Comparison of ENCODE assay signal across 9 cellular contexts in the genomic region with DNA sequence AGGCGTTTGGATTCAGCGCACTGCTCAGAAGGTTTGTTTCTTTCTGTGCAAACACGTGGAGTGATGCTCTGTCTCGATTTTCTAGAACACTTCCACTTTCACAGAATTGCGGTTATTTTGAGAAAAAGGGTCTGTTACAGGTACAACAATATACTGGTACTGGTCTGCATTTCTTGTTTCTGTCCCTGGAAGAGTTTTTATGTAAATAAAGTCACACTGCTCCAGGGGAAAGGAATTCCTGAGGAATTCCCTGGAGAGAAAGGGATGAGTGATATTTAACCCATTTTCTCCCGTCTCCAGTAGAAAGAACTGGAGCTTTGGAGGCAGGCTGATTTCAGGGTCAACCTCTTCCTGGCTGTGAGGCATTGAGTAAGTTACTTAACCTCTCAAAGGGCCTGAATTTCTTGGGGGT. TPM values are rescaled to one million over a fixed set of nuclear protein-coding genes. Genes with fewer than 3 reads are reported as not detected.
DNase-seq lines count a peak whose midpoint lies in the region; ATAC-seq and TF ChIP-seq lines count a peak whose summit lies in the region.
"Had no signal": no experiment of that assay in that cellular context is flagged by ENCODE, and none has a peak within 500 bp of the region (broad histone marks: within the 10 kb centered on the region; RNA-seq: fewer than 3 reads in every experiment).

No MANE protein-coding gene starts in this region.

- peaks cover 22% of the 10 kb centered on the region for H3K4me1 ChIP-seq in CD4-positive, CD25-positive, alpha-beta regulatory T cell (ENCODE audit: control insufficient read depth, insufficient read depth, low read length, poor library complexity, severe bottlenecking)
- H3K4me1 ChIP-seq in gastrocnemius medialis: peaks cover 5 to 7% of the 10 kb centered on the region in 2 donors
- H3K4me1 ChIP-seq: body of pancreas had no signal

- H3K27ac ChIP-seq in CD4-positive, CD25-positive, alpha-beta regulatory T cell (ENCODE audit: insufficient read depth, low read length, poor library complexity, severe bottlenecking): no peak overlapping the region
- H3K27ac ChIP-seq in gastrocnemius medialis: no peak overlapping the region
- H3K27ac ChIP-seq: body of pancreas had no signal

- H3K36me3 Mint-ChIP-seq in CD4-positive, CD25-positive, alpha-beta regulatory T cell: no peaks in the 10 kb centered on the region
- peaks cover 7% of the 10 kb centered on the region for H3K36me3 Mint-ChIP-seq in T-helper 1 cell treated with Interleukin-12 subunit alpha and Interleukin-12 subunit beta and Interleukin-4 antibody, amounts not matched to agents 30 μg/mL and 1 μg/mL, for 36 hours (ENCODE audit: low read depth)

- ATAC-seq in CD4-positive, CD25-positive, alpha-beta regulatory T cell (ENCODE audit: low read depth in 2 of 2): peak; percentile 54
- ATAC-seq in GM21723 (IDR thresholded peaks at IDR 0.05; ENCODE audit: unreplicated experiment) (peak; percentile 45), gastrocnemius medialis (no peak), HG03571 (IDR thresholded peaks at IDR 0.05; ENCODE audit: unreplicated experiment) (no peak)

- no peak for TF ChIP-seq CTCF in gastrocnemius medialis (IDR thresholded peaks at IDR 0.05 in 4 of 5, conservative IDR thresholded peaks at IDR 0.05 in 1 of 5)

- H3K9me3 ChIP-seq in CD4-positive, CD25-positive, alpha-beta regulatory T cell (ENCODE audit: control insufficient read depth in 2 of 2, low read length in 2 of 2): no peaks in the 10 kb centered on the region
- no peaks in the 10 kb centered on the region for H3K9me3 ChIP-seq in gastrocnemius medialis
- H3K9me3 ChIP-seq: body of pancreas had no signal

- peak overlapping the region; percentile 28 to 78 (median 70) for H3K4me3 Mint-ChIP-seq in CD4-positive, CD25-positive, alpha-beta regulatory T cell
- peak overlapping the region; percentile 76 for H3K4me3 Mint-ChIP-seq in T-helper 1 cell treated with Interleukin-12 subunit alpha and Interleukin-12 subunit beta and Interleukin-4 antibody, amounts not matched to agents 30 μg/mL and 1 μg/mL, for 36 hours

- H3K4me1 Mint-ChIP-seq in CD4-positive, CD25-positive, alpha-beta regulatory T cell: peaks cover 11 to 44% (median 28%) of the 10 kb centered on the region in 4 donors
- peaks cover 54% of the 10 kb centered on the region for H3K4me1 Mint-ChIP-seq in T-helper 1 cell treated with Interleukin-12 subunit alpha and Interleukin-12 subunit beta and Interleukin-4 antibody, amounts not matched to agents 30 μg/mL and 1 μg/mL, for 36 hours (ENCODE audit: low read depth)

- TF ChIP-seq POLR2A in gastrocnemius medialis (IDR thresholded peaks at IDR 0.05): no peak

- intact Hi-C loops in gastrocnemius medialis (cut with DNase I; ENCODE audit: low total_unique reads): no loop called here

- peak overlapping the region; percentile 65 for H3K4me3 ChIP-seq in CD4-positive, CD25-positive, alpha-beta regulatory T cell (ENCODE audit: low read depth, low read length)
- H3K4me3 ChIP-seq in gastrocnemius medialis: no peak overlapping the region
- H3K4me3 ChIP-seq: body of pancreas had no signal

- H3K27me3 ChIP-seq in CD4-positive, CD25-positive, alpha-beta regulatory T cell (ENCODE audit: control insufficient read depth, insufficient read depth, low read length): no peaks in the 10 kb centered on the region
- H3K27me3 ChIP-seq in gastrocnemius medialis: no peaks in the 10 kb centered on the region
- H3K27me3 ChIP-seq: body of pancreas had no signal

- peaks cover 0 to 2% (median 0%) of the 10 kb centered on the region in 7 donors for H3K9me3 Mint-ChIP-seq in CD4-positive, CD25-positive, alpha-beta regulatory T cell
- H3K9me3 Mint-ChIP-seq in T-helper 1 cell treated with Interleukin-12 subunit alpha and Interleukin-12 subunit beta and Interleukin-4 antibody, amounts not matched to agents 30 μg/mL and 1 μg/mL, for 36 hours: peaks cover 5% of the 10 kb centered on the region

- peak in 1 of 3 donors; percentile 76 for DNase-seq in CD4-positive, CD25-positive, alpha-beta regulatory T cell
- peak; percentile 63 for DNase-seq in left kidney (ENCODE audit: low read depth, low spot score)
- DNase-seq in islet precursor cell: no peak
- no peak for DNase-seq in gastrocnemius medialis
- no peak for DNase-seq in amygdala (lab: John Stamatoyannopoulos, UW)

- peaks cover 4% of the 10 kb centered on the region for H3K27me3 Mint-ChIP-seq in CD4-positive, CD25-positive, alpha-beta regulatory T cell
- no peaks in the 10 kb centered on the region for H3K27me3 Mint-ChIP-seq in T-helper 1 cell treated with Interleukin-12 subunit alpha and Interleukin-12 subunit beta and Interleukin-4 antibody, amounts not matched to agents 30 μg/mL and 1 μg/mL, for 36 hours (ENCODE audit: low read depth)

- H3K27ac Mint-ChIP-seq in CD4-positive, CD25-positive, alpha-beta regulatory T cell: peak overlapping the region; percentile 27 to 75 (median 67)
- H3K27ac Mint-ChIP-seq in T-helper 1 cell treated with Interleukin-12 subunit alpha and Interleukin-12 subunit beta and Interleukin-4 antibody, amounts not matched to agents 30 μg/mL and 1 μg/mL, for 36 hours: peak overlapping the region; percentile 78

- no peaks in the 10 kb centered on the region for H3K36me3 ChIP-seq in CD4-positive, CD25-positive, alpha-beta regulatory T cell (ENCODE audit: control insufficient read depth, insufficient read depth, low read length)
- no peaks in the 10 kb centered on the region for H3K36me3 ChIP-seq in gastrocnemius medialis

- in situ Hi-C loops in gastrocnemius medialis (cut with MboI; ENCODE audit: low sequenced_read_pairs in 4 of 4): no loop called here

RNA-seq across cellular contexts. Expression of a gene that starts 16.2 kb away (rescaled TPM):
- total RNA-seq in CD4-positive, CD25-positive, alpha-beta regulatory T cell: 4.3 TPM
- 10 to 100 TPM in 2 of 4 donors, 1 to 10 TPM in 2; 7.4 to 15.3 (median 11.1) TPM for polyA plus RNA-seq in CD4-positive, CD25-positive, alpha-beta regulatory T cell
- total RNA-seq in gastrocnemius medialis: under 1 TPM in 2 of 4 donors, not detected in 2; 0.44 to 0.49 TPM

RNA-seq across cellular contexts. Expression of a gene that starts 48.0 kb away (rescaled TPM):
- not detected for total RNA-seq in CD4-positive, CD25-positive, alpha-beta regulatory T cell
- not detected for polyA plus RNA-seq in CD4-positive, CD25-positive, alpha-beta regulatory T cell
- total RNA-seq in gastrocnemius medialis: not detected
- total RNA-seq: body of pancreas had no signal

RNA-seq across cellular contexts. Expression of a gene that starts 52.8 kb away (rescaled TPM):
- total RNA-seq in CD4-positive, CD25-positive, alpha-beta regulatory T cell: not detected
- polyA plus RNA-seq in CD4-positive, CD25-positive, alpha-beta regulatory T cell: not detected
- not detected for total RNA-seq in gastrocnemius medialis
- total RNA-seq: body of pancreas had no signal

RNA-seq across cellular contexts. Expression of a gene that starts 55.7 kb away (rescaled TPM):
- not detected for total RNA-seq in CD4-positive, CD25-positive, alpha-beta regulatory T cell
- not detected for polyA plus RNA-seq in CD4-positive, CD25-positive, alpha-beta regulatory T cell
- total RNA-seq in gastrocnemius medialis: not detected
- total RNA-seq: body of pancreas had no signal

RNA-seq across cellular contexts. Expression of a gene that starts 60.0 kb away (rescaled TPM):
- not detected for total RNA-seq in CD4-positive, CD25-positive, alpha-beta regulatory T cell
- not detected for polyA plus RNA-seq in CD4-positive, CD25-positive, alpha-beta regulatory T cell
- not detected for total RNA-seq in gastrocnemius medialis
- total RNA-seq: body of pancreas had no signal

Comparison
In these comparisons a context has a peak if more than half of its experiments do, and no peak if none do; other contexts are left out.
1. ATAC-seq: peak in CD4-positive, CD25-positive, alpha-beta regulatory T cell (2 of 2) and GM21723 (single experiment); none in gastrocnemius medialis (0 of 2) and HG03571 (single experiment).